Comparison of ENCODE assay signal across 8 cellular contexts in the genomic region with DNA sequence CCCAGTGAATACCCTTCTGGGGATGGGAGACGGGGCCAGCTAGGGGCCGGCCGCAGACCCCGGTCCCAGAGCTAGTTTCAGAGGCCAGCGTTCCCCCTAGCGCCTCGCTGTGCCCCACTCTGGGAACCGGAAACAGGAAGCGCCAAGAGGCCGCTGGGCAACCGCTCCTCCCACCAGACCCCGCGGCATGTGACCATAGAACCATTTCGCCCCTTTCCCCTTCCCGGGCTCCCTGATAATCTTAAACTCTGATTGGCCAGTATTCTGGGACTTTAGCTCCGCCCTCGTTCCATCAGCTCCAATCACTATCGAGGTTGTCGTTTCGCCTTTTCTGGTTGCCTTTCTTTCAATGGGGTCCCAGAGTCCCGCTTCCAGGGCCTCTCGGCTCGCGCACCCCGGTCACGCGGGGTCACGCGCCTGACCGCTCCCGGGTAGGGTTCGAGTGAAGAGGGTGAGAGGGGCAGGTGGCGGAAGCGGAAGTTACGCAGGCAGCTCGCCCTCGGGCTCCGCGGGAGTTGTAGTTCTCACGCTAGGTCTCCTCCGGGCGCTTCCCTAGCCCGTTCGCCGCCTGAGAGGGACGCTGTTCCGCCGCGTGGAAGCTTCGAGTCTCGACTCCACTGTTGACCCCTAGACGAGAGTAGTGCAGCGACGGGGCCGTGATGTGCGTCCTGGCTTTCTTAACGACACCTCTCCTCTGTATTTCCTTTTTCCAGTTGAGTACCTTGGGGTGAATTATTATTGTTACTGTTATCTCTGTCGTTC. TPM values are rescaled to one million over a fixed set of nuclear protein-coding genes. Genes with fewer than 3 reads are reported as not detected.
A peak's percentile ranks its signal among the peaks of the same experiment; 100 is the strongest.
DNase-seq lines count a peak whose midpoint lies in the region; ATAC-seq and TF ChIP-seq lines count a peak whose summit lies in the region.

A gene (minus strand): TSS at position 121 of the 762 bp plus-strand sequence. CDS start 3,241 bp downstream, outside the sequence.

- DNase-seq in COLO829 (ENCODE audit: low spot score) (peak; percentile 99), HS-5 (ENCODE audit: low read depth) (peak; percentile 94), NK-92 (lab: John Stamatoyannopoulos, UW; ENCODE audit: unreplicated experiment) (peak; percentile 54), lower lobe of right lung (peak; percentile 96)
- DNase-seq in activated CD8-positive, alpha-beta memory T cell treated with anti-CD3 and anti-CD28 coated beads for 1 hour (ENCODE audit: extremely low read depth in 1 of 2, low read depth in 1 of 2): peak; percentile 76 to 78
- DNase-seq in effector CD4-positive, alpha-beta T cell: peak; percentile 82
- DNase-seq in stimulated activated CD4-positive, alpha-beta T cell treated with anti-CD3 and anti-CD28 coated beads, TNF-alpha, amount 100 ng/mL, for 24 hours (ENCODE audit: low read depth in 3 of 3): peak; percentile 85 to 92 (median 85)

- peak within 1 kb of the TSS; percentile 97 for H3K27ac ChIP-seq in lower lobe of right lung

- H3K36me3 ChIP-seq in lower lobe of right lung: peaks cover 16% of the 10 kb centered on the region

- ATAC-seq in GM19468 (IDR thresholded peaks at IDR 0.05; ENCODE audit: extremely low read depth, unreplicated experiment) (peak; percentile 75), lower lobe of right lung (peak; percentile 96 to 97)

- H3K4me3 ChIP-seq in lower lobe of right lung: peak within 1 kb of the TSS; percentile 71

- H3K9me3 ChIP-seq in lower lobe of right lung: no peaks in the 10 kb centered on the region

- peaks cover 26% of the 10 kb centered on the region for H3K4me1 ChIP-seq in lower lobe of right lung

- TF ChIP-seq CTCF in lower lobe of right lung (IDR thresholded peaks at IDR 0.05): peak; percentile 50

- no peaks in the 10 kb centered on the region for H3K27me3 ChIP-seq in lower lobe of right lung (ENCODE audit: low read depth)

- intact Hi-C loops in lower lobe of right lung (cut with DNase I): no loop called here

RNA-seq across cellular contexts. Expression of the gene that starts here (rescaled TPM):
- 226 TPM for total RNA-seq in lower lobe of right lung

Comparison
In these comparisons a context has a peak if more than half of its experiments do, and no peak if none do; other contexts are left out.
1. Peak in every context shown above with its lines: DNase-seq, ATAC-seq, H3K4me3 ChIP-seq and H3K27ac ChIP-seq.